Comparison of ENCODE assay signal across 1 cellular context in the genomic region with DNA sequence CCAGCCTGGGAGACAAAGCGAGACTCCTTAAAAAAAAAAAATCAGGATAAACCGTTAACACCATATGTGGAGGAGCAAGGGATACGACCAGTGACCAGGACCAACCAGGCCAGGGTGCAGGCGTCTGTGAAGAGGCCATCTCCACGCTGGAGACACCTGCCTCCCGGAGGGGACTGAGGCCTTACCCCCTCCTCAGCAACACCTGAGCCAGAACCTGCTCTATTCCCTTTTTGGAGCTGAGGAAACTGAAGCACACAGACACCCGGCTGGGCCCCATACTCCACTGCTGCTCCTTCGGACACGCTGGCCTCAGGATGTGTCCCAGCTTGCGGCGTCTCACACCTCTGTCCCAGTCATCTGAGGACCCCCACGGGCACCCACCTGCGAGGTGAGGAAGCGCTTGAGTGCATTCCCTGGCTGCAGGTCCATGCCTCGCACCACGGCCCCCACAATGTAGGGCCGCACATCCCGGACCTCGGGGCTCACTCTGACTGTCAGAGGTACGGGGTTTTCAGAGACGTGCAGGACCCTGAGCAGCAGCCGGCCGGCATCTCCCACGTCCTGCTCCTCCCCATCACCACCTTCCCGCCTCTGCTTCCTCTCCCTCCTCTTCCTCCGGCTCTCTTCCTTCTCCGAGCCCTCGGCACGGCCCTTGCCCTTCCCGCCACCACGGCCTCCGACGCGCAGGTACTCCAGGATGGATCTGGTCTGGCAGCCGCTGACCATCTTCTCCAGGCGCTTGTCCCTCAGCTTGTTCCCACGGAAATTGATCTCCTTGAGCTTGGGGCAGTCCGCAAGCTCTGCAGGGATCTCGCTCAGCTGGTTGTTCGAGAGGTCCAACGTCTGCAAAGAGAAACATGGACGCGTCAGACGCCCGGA.
TF ChIP-seq lines count a peak whose summit lies in the region.

No MANE protein-coding gene starts in this region.

TF ChIP-seq in WTC11, 78 proteins besides CTCF, POLR2A, EP300 and RAD21 (continued from another document):
- TF ChIP-seq, protein P1, sequence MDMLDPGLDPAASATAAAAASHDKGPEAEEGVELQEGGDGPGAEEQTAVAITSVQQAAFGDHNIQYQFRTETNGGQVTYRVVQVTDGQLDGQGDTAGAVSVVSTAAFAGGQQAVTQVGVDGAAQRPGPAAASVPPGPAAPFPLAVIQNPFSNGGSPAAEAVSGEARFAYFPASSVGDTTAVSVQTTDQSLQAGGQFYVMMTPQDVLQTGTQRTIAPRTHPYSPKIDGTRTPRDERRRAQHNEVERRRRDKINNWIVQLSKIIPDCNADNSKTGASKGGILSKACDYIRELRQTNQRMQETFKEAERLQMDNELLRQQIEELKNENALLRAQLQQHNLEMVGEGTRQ (CRISPR knock-in tag; IDR thresholded peaks at IDR 0.05): no peak
- TF ChIP-seq GTF2I (CRISPR knock-in tag; conservative IDR thresholded peaks at IDR 0.05) (no peak), GABPB1 (CRISPR knock-in tag; IDR thresholded peaks at IDR 0.05) (no peak), RORB (CRISPR knock-in tag; IDR thresholded peaks at IDR 0.05) (no peak), MXD4 (CRISPR knock-in tag; IDR thresholded peaks at IDR 0.05; ENCODE audit: borderline replicate concordance) (no peak)
- TF ChIP-seq, protein P2, sequence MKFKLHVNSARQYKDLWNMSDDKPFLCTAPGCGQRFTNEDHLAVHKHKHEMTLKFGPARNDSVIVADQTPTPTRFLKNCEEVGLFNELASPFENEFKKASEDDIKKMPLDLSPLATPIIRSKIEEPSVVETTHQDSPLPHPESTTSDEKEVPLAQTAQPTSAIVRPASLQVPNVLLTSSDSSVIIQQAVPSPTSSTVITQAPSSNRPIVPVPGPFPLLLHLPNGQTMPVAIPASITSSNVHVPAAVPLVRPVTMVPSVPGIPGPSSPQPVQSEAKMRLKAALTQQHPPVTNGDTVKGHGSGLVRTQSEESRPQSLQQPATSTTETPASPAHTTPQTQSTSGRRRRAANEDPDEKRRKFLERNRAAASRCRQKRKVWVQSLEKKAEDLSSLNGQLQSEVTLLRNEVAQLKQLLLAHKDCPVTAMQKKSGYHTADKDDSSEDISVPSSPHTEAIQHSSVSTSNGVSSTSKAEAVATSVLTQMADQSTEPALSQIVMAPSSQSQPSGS (CRISPR knock-in tag; IDR thresholded peaks at IDR 0.05; ENCODE audit: borderline replicate concordance, low read depth): no peak
- TF ChIP-seq, protein P3, sequence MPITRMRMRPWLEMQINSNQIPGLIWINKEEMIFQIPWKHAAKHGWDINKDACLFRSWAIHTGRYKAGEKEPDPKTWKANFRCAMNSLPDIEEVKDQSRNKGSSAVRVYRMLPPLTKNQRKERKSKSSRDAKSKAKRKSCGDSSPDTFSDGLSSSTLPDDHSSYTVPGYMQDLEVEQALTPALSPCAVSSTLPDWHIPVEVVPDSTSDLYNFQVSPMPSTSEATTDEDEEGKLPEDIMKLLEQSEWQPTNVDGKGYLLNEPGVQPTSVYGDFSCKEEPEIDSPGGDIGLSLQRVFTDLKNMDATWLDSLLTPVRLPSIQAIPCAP (CRISPR knock-in tag; IDR thresholded peaks at IDR 0.05): no peak
- TF ChIP-seq, protein P4, sequence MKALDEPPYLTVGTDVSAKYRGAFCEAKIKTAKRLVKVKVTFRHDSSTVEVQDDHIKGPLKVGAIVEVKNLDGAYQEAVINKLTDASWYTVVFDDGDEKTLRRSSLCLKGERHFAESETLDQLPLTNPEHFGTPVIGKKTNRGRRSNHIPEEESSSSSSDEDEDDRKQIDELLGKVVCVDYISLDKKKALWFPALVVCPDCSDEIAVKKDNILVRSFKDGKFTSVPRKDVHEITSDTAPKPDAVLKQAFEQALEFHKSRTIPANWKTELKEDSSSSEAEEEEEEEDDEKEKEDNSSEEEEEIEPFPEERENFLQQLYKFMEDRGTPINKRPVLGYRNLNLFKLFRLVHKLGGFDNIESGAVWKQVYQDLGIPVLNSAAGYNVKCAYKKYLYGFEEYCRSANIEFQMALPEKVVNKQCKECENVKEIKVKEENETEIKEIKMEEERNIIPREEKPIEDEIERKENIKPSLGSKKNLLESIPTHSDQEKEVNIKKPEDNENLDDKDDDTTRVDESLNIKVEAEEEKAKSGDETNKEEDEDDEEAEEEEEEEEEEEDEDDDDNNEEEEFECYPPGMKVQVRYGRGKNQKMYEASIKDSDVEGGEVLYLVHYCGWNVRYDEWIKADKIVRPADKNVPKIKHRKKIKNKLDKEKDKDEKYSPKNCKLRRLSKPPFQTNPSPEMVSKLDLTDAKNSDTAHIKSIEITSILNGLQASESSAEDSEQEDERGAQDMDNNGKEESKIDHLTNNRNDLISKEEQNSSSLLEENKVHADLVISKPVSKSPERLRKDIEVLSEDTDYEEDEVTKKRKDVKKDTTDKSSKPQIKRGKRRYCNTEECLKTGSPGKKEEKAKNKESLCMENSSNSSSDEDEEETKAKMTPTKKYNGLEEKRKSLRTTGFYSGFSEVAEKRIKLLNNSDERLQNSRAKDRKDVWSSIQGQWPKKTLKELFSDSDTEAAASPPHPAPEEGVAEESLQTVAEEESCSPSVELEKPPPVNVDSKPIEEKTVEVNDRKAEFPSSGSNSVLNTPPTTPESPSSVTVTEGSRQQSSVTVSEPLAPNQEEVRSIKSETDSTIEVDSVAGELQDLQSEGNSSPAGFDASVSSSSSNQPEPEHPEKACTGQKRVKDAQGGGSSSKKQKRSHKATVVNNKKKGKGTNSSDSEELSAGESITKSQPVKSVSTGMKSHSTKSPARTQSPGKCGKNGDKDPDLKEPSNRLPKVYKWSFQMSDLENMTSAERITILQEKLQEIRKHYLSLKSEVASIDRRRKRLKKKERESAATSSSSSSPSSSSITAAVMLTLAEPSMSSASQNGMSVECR (CRISPR knock-in tag; IDR thresholded peaks at IDR 0.05; ENCODE audit: borderline replicate concordance): no peak
